ENCODE assay signal across 1 cellular context in genomic region chr12:106773945-106774807, GRCh38.
TF ChIP-seq lines count a peak whose summit lies in the region.

A gene with protein sequence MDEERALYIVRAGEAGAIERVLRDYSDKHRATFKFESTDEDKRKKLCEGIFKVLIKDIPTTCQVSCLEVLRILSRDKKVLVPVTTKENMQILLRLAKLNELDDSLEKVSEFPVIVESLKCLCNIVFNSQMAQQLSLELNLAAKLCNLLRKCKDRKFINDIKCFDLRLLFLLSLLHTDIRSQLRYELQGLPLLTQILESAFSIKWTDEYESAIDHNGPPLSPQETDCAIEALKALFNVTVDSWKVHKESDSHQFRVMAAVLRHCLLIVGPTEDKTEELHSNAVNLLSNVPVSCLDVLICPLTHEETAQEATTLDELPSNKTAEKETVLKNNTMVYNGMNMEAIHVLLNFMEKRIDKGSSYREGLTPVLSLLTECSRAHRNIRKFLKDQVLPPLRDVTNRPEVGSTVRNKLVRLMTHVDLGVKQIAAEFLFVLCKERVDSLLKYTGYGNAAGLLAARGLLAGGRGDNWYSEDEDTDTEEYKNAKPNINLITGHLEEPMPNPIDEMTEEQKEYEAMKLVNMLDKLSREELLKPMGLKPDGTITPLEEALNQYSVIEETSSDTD (plus strand): TSS chr12:106774682. CDS start chr12:106774746, 64 bp downstream.

TF ChIP-seq in K562, 482 proteins besides CTCF, POLR2A, EP300 and RAD21 (continued from another document and continues in another):
- TF ChIP-seq, protein P1, sequence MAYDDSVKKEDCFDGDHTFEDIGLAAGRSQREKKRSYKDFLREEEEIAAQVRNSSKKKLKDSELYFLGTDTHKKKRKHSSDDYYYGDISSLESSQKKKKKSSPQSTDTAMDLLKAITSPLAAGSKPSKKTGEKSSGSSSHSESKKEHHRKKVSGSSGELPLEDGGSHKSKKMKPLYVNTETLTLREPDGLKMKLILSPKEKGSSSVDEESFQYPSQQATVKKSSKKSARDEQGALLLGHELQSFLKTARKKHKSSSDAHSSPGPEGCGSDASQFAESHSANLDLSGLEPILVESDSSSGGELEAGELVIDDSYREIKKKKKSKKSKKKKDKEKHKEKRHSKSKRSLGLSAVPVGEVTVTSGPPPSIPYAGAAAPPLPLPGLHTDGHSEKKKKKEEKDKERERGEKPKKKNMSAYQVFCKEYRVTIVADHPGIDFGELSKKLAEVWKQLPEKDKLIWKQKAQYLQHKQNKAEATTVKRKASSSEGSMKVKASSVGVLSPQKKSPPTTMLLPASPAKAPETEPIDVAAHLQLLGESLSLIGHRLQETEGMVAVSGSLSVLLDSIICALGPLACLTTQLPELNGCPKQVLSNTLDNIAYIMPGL (CRISPR knock-in tag; IDR thresholded peaks at IDR 0.05), result no peak
- TF ChIP-seq HSF4 (CRISPR knock-in tag; IDR thresholded peaks at IDR 0.05; ENCODE audit: borderline replicate concordance) (no peak), RBM14 (IDR thresholded peaks at IDR 0.05; ENCODE audit: borderline replicate concordance, insufficient read depth, low read depth, low read length) (no peak), GATAD2A (IDR thresholded peaks at IDR 0.05) (no peak), STAG1 (CRISPR knock-in tag; IDR thresholded peaks at IDR 0.05; ENCODE audit: borderline replicate concordance) (no peak), CBFB (CRISPR knock-in tag; IDR thresholded peaks at IDR 0.05) (no peak), ERF (CRISPR knock-in tag; IDR thresholded peaks at IDR 0.05) (no peak), ZNF311 (CRISPR knock-in tag; IDR thresholded peaks at IDR 0.05) (no peak), TBP (optimal IDR thresholded peaks at IDR 0.05; ENCODE audit: low read depth, low read length) (peak; percentile 87), SIX5 (IDR thresholded peaks at IDR 0.05; ENCODE audit: borderline replicate concordance in 1 of 2, insufficient read depth in 1 of 2, low read depth in 1 of 2, low read length in 2 of 2) (peak; percentile 94 to 95), CGGBP1 (CRISPR knock-in tag; IDR thresholded peaks at IDR 0.05) (no peak), GABPB1 (CRISPR knock-in tag; IDR thresholded peaks at IDR 0.05) (peak; percentile 87), FUS (optimal IDR thresholded peaks at IDR 0.05; ENCODE audit: low read depth, low read length) (no peak), TFAM (CRISPR knock-in tag; conservative IDR thresholded peaks at IDR 0.05) (no peak), PURB (CRISPR knock-in tag; IDR thresholded peaks at IDR 0.05; ENCODE audit: low read depth) (no peak), JUND (IDR thresholded peaks at IDR 0.05; ENCODE audit: borderline replicate concordance, low read depth, low read length) (peak; percentile 53), JUND (tag; IDR thresholded peaks at IDR 0.05; ENCODE audit: borderline replicate concordance, low read depth, low read length) (peak; percentile 68; the same call in 1 of the 3 replicates), SIRT6 (IDR thresholded peaks at IDR 0.05; ENCODE audit: low read depth, low read length) (no peak), KAT2B (IDR thresholded peaks at IDR 0.05; ENCODE audit: low read depth, low read length) (no peak), ZNF449 (CRISPR knock-in tag; IDR thresholded peaks at IDR 0.05) (no peak), KDM5B (IDR thresholded peaks at IDR 0.05; ENCODE audit: insufficient replicate concordance, low read depth, low read length) (peak; percentile 87), GABPB2 (CRISPR knock-in tag; conservative IDR thresholded peaks at IDR 0.05) (no peak), ZNF57 (CRISPR knock-in tag; IDR thresholded peaks at IDR 0.05) (no peak), ETS1 (conservative IDR thresholded peaks at IDR 0.05; ENCODE audit: control insufficient read depth, low read depth, low read length) (peak; percentile 94), NFXL1 (CRISPR knock-in tag; IDR thresholded peaks at IDR 0.05) (no peak), ZBTB17 (CRISPR knock-in tag; IDR thresholded peaks at IDR 0.05) (peak; percentile 17; the same call in 1 of the 2 replicates), ZKSCAN8 (CRISPR knock-in tag; IDR thresholded peaks at IDR 0.05) (no peak), PTBP1 (IDR thresholded peaks at IDR 0.05; ENCODE audit: low read depth, low read length) (no peak), TCFL5 (CRISPR knock-in tag; conservative IDR thresholded peaks at IDR 0.05) (no peak), ZNF41 (CRISPR knock-in tag; conservative IDR thresholded peaks at IDR 0.05) (0 out of 2 replicates have a peak, but pooled peaks have one; percentile 35), ZNF431 (CRISPR knock-in tag; IDR thresholded peaks at IDR 0.05) (0 out of 2 replicates have a peak, but pooled peaks have one; percentile 19), SMAD4 (CRISPR knock-in tag; conservative IDR thresholded peaks at IDR 0.05) (peak; percentile 80), ZNF140 (CRISPR knock-in tag; IDR thresholded peaks at IDR 0.05) (no peak), BCL6 (CRISPR knock-in tag; IDR thresholded peaks at IDR 0.05) (peak; percentile 24; the same call in 1 of the 2 replicates), TRIM28 (IDR thresholded peaks at IDR 0.05) (0 out of 2 replicates have a peak, but pooled peaks have one; percentile 14), MBD2 (IDR thresholded peaks at IDR 0.05; ENCODE audit: borderline replicate concordance, low read depth) (peak; percentile 63; the same call in 1 of the 2 replicates), RAD51 (IDR thresholded peaks at IDR 0.05; ENCODE audit: borderline replicate concordance, low read depth) (no peak), MEF2A (IDR thresholded peaks at IDR 0.05; ENCODE audit: control insufficient read depth, low read depth, low read length) (no peak), ELF1 (tag; IDR thresholded peaks at IDR 0.05) (peak; percentile 91), ZNF668 (CRISPR knock-in tag; IDR thresholded peaks at IDR 0.05) (no peak), CLOCK (CRISPR knock-in tag; IDR thresholded peaks at IDR 0.05; ENCODE audit: borderline replicate concordance) (no peak), SRSF1 (IDR thresholded peaks at IDR 0.05; ENCODE audit: low read depth, low read length) (no peak), CBX1 (IDR thresholded peaks at IDR 0.05; ENCODE audit: low read depth) (peak; percentile 82; the same call in 1 of the 2 replicates), ZNF146 (CRISPR knock-in tag; IDR thresholded peaks at IDR 0.05; ENCODE audit: unreplicated experiment) (no peak), NR2C2 (CRISPR knock-in tag; IDR thresholded peaks at IDR 0.05) (peak; percentile 96), NR2C2 (tag; IDR thresholded peaks at IDR 0.05) (peak; percentile 99), ZNF280B (CRISPR knock-in tag; IDR thresholded peaks at IDR 0.05) (no peak), E2F8 (IDR thresholded peaks at IDR 0.05; ENCODE audit: low read depth, partially characterized antibody) (peak; percentile 84)
- TF ChIP-seq, protein P2, sequence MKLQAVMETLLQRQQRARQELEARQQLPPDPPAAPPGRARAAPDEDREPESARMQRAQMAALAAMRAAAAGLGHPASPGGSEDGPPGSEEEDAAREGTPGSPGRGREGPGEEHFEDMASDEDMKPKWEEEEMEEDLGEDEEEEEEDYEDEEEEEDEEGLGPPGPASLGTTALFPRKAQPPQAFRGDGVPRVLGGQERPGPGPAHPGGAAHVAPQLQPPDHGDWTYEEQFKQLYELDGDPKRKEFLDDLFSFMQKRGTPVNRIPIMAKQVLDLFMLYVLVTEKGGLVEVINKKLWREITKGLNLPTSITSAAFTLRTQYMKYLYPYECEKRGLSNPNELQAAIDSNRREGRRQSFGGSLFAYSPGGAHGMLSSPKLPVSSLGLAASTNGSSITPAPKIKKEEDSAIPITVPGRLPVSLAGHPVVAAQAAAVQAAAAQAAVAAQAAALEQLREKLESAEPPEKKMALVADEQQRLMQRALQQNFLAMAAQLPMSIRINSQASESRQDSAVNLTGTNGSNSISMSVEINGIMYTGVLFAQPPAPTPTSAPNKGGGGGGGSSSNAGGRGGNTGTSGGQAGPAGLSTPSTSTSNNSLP (IDR thresholded peaks at IDR 0.05; ENCODE audit: borderline replicate concordance, low read depth, low read length), result no peak
- TF ChIP-seq, protein P3, sequence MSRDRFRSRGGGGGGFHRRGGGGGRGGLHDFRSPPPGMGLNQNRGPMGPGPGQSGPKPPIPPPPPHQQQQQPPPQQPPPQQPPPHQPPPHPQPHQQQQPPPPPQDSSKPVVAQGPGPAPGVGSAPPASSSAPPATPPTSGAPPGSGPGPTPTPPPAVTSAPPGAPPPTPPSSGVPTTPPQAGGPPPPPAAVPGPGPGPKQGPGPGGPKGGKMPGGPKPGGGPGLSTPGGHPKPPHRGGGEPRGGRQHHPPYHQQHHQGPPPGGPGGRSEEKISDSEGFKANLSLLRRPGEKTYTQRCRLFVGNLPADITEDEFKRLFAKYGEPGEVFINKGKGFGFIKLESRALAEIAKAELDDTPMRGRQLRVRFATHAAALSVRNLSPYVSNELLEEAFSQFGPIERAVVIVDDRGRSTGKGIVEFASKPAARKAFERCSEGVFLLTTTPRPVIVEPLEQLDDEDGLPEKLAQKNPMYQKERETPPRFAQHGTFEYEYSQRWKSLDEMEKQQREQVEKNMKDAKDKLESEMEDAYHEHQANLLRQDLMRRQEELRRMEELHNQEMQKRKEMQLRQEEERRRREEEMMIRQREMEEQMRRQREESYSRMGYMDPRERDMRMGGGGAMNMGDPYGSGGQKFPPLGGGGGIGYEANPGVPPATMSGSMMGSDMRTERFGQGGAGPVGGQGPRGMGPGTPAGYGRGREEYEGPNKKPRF (IDR thresholded peaks at IDR 0.05; ENCODE audit: low read depth, low read length), result no peak
